12 cellular contexts compared by ENCODE assay signal in genomic region chr2:101558740-101559508, GRCh38.
DNase-seq lines count a peak whose midpoint lies in the region; ATAC-seq and TF ChIP-seq lines count a peak whose summit lies in the region.
"Had no signal": no experiment of that assay in that cellular context is flagged by ENCODE, and none has a peak within 500 bp of the region (broad histone marks: within the 10 kb centered on the region; RNA-seq: fewer than 3 reads in every experiment).

No MANE protein-coding gene starts in this region.

- 45 to 50% methylated on average over 9 of the region's 9 CpGs for WGBS in esophagus squamous epithelium, 2 donors
- WGBS in upper lobe of left lung, 2 donors, result 42 to 52% methylated on average over 9 of the region's 9 CpGs

- intact Hi-C loops in esophagus squamous epithelium (cut with DNase I), result no loop called here
- intact Hi-C loops in mucosa of descending colon (cut with DNase I, micrococcal nuclease), result no loop called here

- H3K27me3 ChIP-seq in adipocyte (replicated peaks; ENCODE audit: control insufficient read depth, insufficient read depth, low read length) (peaks cover 9% of the 10 kb centered on the region), esophagus squamous epithelium (no peaks in the 10 kb centered on the region), upper lobe of left lung (no peaks in the 10 kb centered on the region)

- TF ChIP-seq CTCF in esophagus squamous epithelium (IDR thresholded peaks at IDR 0.05) (no peak), mucosa of descending colon (IDR thresholded peaks at IDR 0.05) (no peak), upper lobe of left lung (IDR thresholded peaks at IDR 0.05) (no peak)

- H3K36me3 Mint-ChIP-seq in activated naive CD8-positive, alpha-beta T cell treated with anti-CD3 and anti-CD28 coated beads, Interleukin-2, amount 50 U/mL, for 24 hours (ENCODE audit: low read depth), result peaks cover 3% of the 10 kb centered on the region

- peak; percentile 44 for ATAC-seq in mucosa of descending colon
- ATAC-seq in upper lobe of left lung (ENCODE audit: low FRiP score in 2 of 2), result peak in 1 of 2 donors; percentile 81
- no peak for ATAC-seq in HG03442 (IDR thresholded peaks at IDR 0.05; ENCODE audit: unreplicated experiment)
- ATAC-seq in HG02938 (IDR thresholded peaks at IDR 0.05; ENCODE audit: unreplicated experiment), result no peak
- ATAC-seq in activated naive CD8-positive, alpha-beta T cell treated with anti-CD3 and anti-CD28 coated beads, Interleukin-2, amount 50 U/mL, for 24 hours, result no peak

- H3K4me1 ChIP-seq in adipocyte (ENCODE audit: control insufficient read depth, insufficient read depth, low read length) (peaks cover 11% of the 10 kb centered on the region), esophagus squamous epithelium (peaks cover 0 to 14% (median 0%) of the 10 kb centered on the region in 3 donors), mucosa of descending colon (ENCODE audit: low read depth) (no peaks in the 10 kb centered on the region), upper lobe of left lung (peaks cover 0 to 10% (median 4%) of the 10 kb centered on the region in 4 donors)

- DNase-seq in adipocyte (ENCODE audit: low read depth) (peak; percentile 73), esophagus squamous epithelium (lab: John Stamatoyannopoulos, UW) (no peak), mucosa of descending colon (peak in 1 of 3 donors; percentile 10), upper lobe of left lung (no peak)
- no peak for DNase-seq in activated naive CD8-positive, alpha-beta T cell treated with anti-CD3 and anti-CD28 coated beads, Interleukin-2, amount 50 U/mL, for 24 hours
- DNase-seq in activated CD8-positive, alpha-beta memory T cell treated with anti-CD3 and anti-CD28 coated beads, Interleukin-2, amount 50 U/mL, for 48 hours, result no peak
- DNase-seq: DND-41, NCI-H1092 treated with DMSO at 0.1 percent for 48 hours had no signal

- H3K4me3 Mint-ChIP-seq in activated naive CD8-positive, alpha-beta T cell treated with anti-CD3 and anti-CD28 coated beads, Interleukin-2, amount 50 U/mL, for 24 hours, result no peak overlapping the region
- H3K4me3 Mint-ChIP-seq: activated T-helper 1 cell treated with anti-CD3 and anti-CD28 coated beads, Interleukin-12 subunit alpha, Interleukin-12 subunit beta, Interleukin-2, Interleukin-4 antibody, amounts not matched to agents 30 ng/mL and 10 ng/mL and 1 ng/mL, durations not matched to agents 14 hours and 24 hours and 36 hours; stimulated activated naive CD8-positive, alpha-beta T cell treated with anti-CD3 and anti-CD28 coated beads, Interleukin-15, Interleukin-2, amounts not matched to agents 100 ng/mL and 50 ng/mL, for 24 hours had no signal

- H3K36me3 ChIP-seq in adipocyte (ENCODE audit: control insufficient read depth, insufficient read depth, low read length, severe bottlenecking), result no peaks in the 10 kb centered on the region
- H3K36me3 ChIP-seq in esophagus squamous epithelium, result no peaks in the 10 kb centered on the region
- no peaks in the 10 kb centered on the region for H3K36me3 ChIP-seq in mucosa of descending colon (ENCODE audit: low read depth)
- no peaks in the 10 kb centered on the region for H3K36me3 ChIP-seq in upper lobe of left lung

- H3K27me3 Mint-ChIP-seq in activated naive CD8-positive, alpha-beta T cell treated with anti-CD3 and anti-CD28 coated beads, Interleukin-2, amount 50 U/mL, for 24 hours, result no peaks in the 10 kb centered on the region
- H3K27me3 Mint-ChIP-seq: stimulated activated naive CD8-positive, alpha-beta T cell treated with anti-CD3 and anti-CD28 coated beads, Interleukin-15, Interleukin-2, amounts not matched to agents 100 ng/mL and 50 ng/mL, for 24 hours had no signal

- H3K27ac ChIP-seq in esophagus squamous epithelium (peak overlapping the region in 3 of 4 donors; percentile 59 to 73 (median 62)), upper lobe of left lung (peak overlapping the region; percentile 45 to 69 (median 68))

- TF ChIP-seq POLR2A in esophagus squamous epithelium (IDR thresholded peaks at IDR 0.05), result no peak
- TF ChIP-seq POLR2A in upper lobe of left lung (IDR thresholded peaks at IDR 0.05), result no peak

- TF ChIP-seq EP300 in upper lobe of left lung (IDR thresholded peaks at IDR 0.05), result peak in 1 of 4 donors; percentile 50

- H3K27ac Mint-ChIP-seq in activated naive CD8-positive, alpha-beta T cell treated with anti-CD3 and anti-CD28 coated beads, Interleukin-2, amount 50 U/mL, for 24 hours, result no peak overlapping the region
- H3K27ac Mint-ChIP-seq: activated T-helper 1 cell treated with anti-CD3 and anti-CD28 coated beads, Interleukin-12 subunit alpha, Interleukin-12 subunit beta, Interleukin-2, Interleukin-4 antibody, amounts not matched to agents 30 ng/mL and 10 ng/mL and 1 ng/mL, durations not matched to agents 14 hours and 24 hours and 36 hours; stimulated activated naive CD8-positive, alpha-beta T cell treated with anti-CD3 and anti-CD28 coated beads, Interleukin-15, Interleukin-2, amounts not matched to agents 100 ng/mL and 50 ng/mL, for 24 hours had no signal

- H3K9ac ChIP-seq in adipocyte (ENCODE audit: low read length), result peak overlapping the region; percentile 25

- H3K9me3 ChIP-seq in adipocyte (ENCODE audit: control insufficient read depth, low read length), result peaks cover 3% of the 10 kb centered on the region
- no peaks in the 10 kb centered on the region for H3K9me3 ChIP-seq in esophagus squamous epithelium
- H3K9me3 ChIP-seq in mucosa of descending colon, result no peaks in the 10 kb centered on the region
- H3K9me3 ChIP-seq in upper lobe of left lung, result no peaks in the 10 kb centered on the region

- H3K4me3 ChIP-seq in adipocyte (ENCODE audit: low read length), result peak overlapping the region; percentile 65
- no peak overlapping the region for H3K4me3 ChIP-seq in esophagus squamous epithelium
- H3K4me3 ChIP-seq in mucosa of descending colon, result no peak overlapping the region
- no peak overlapping the region for H3K4me3 ChIP-seq in upper lobe of left lung

- peaks cover 17% of the 10 kb centered on the region for H3K4me1 Mint-ChIP-seq in activated naive CD8-positive, alpha-beta T cell treated with anti-CD3 and anti-CD28 coated beads, Interleukin-2, amount 50 U/mL, for 24 hours

- peaks cover 11% of the 10 kb centered on the region for H3K9me3 Mint-ChIP-seq in activated naive CD8-positive, alpha-beta T cell treated with anti-CD3 and anti-CD28 coated beads, Interleukin-2, amount 50 U/mL, for 24 hours
